ENCODE assay signal across 24 cellular contexts in genomic region chr10:133446979-133447378, GRCh38. TPM values are rescaled to one million over a fixed set of nuclear protein-coding genes. Genes with fewer than 3 reads are reported as not detected.
"Had no signal": no experiment of that assay in that cellular context is flagged by ENCODE, and none has a peak within 500 bp of the region (broad histone marks: within the 10 kb centered on the region; RNA-seq: fewer than 3 reads in every experiment).

No MANE protein-coding gene starts in this region.

- H3K4me3 Mint-ChIP-seq: naive thymus-derived CD4-positive, alpha-beta T cell; natural killer cell; nephron; neural progenitor cell; stimulated activated memory B cell treated with anti-CD40 and anti-IgM and Interleukin-4, amounts not matched to agents 10 μg/mL and 1 μg/mL and 100 μg/mL, for 72 hours; stimulated activated naive CD8-positive, alpha-beta T cell treated with anti-CD3 and anti-CD28 coated beads, Interleukin-15, amount 100 ng/mL, for 72 hours had no signal

- H3K27ac Mint-ChIP-seq: naive thymus-derived CD4-positive, alpha-beta T cell; natural killer cell; nephron; neural progenitor cell; stimulated activated memory B cell treated with anti-CD40 and anti-IgM and Interleukin-4, amounts not matched to agents 10 μg/mL and 1 μg/mL and 100 μg/mL, for 72 hours; stimulated activated naive CD8-positive, alpha-beta T cell treated with anti-CD3 and anti-CD28 coated beads, Interleukin-15, amount 100 ng/mL, for 72 hours had no signal

- ATAC-seq: naive thymus-derived CD4-positive, alpha-beta T cell; natural killer cell; sciatic nerve; stimulated activated naive CD8-positive, alpha-beta T cell treated with anti-CD3 and anti-CD28 coated beads, Interleukin-15, Interleukin-2, amounts not matched to agents 100 U/mL and 50 U/mL, for 24 hours had no signal

- DNase-seq: naive thymus-derived CD4-positive, alpha-beta T cell; occipital lobe; retina; spleen; stimulated activated CD4-positive, alpha-beta T cell treated with anti-CD3 and anti-CD28 coated beads, Interleukin-12 subunit alpha, Interleukin-12 subunit beta, amount 100 ng/mL, for 4 hours; stimulated activated CD4-positive, alpha-beta T cell treated with anti-CD3 and anti-CD28 coated beads, Interleukin-1b, Interleukin-23, amount 100 ng/mL, for 48 hours; stimulated activated CD4-positive, alpha-beta T cell treated with anti-CD3 and anti-CD28 coated beads, Interleukin-4, amount 100 ng/mL, for 1 hour; stimulated activated CD4-positive, alpha-beta T cell treated with anti-CD3 and anti-CD28 coated beads, Interleukin-4, amount 100 ng/mL, for 4 hours; stimulated activated CD8-positive, alpha-beta memory T cell treated with anti-CD3 and anti-CD28 coated beads, Interleukin-4, amount 100 ng/mL, for 48 hours; stimulated activated naive CD4-positive, alpha-beta T cell; stimulated activated naive CD8-positive, alpha-beta T cell treated with anti-CD3 and anti-CD28 coated beads, Interleukin-15, amount 100 ng/mL, for 72 hours; stimulated activated naive CD8-positive, alpha-beta T cell treated with anti-CD3 and anti-CD28 coated beads, Interleukin-15, Interleukin-2, amounts not matched to agents 100 U/mL and 50 U/mL, for 24 hours; substantia nigra; testis; transverse colon had no signal

- H3K4me1 Mint-ChIP-seq: nephron, neural progenitor cell had no signal

RNA-seq across cellular contexts. Expression of gene SPRN, which starts 22.6 kb away (rescaled TPM):
- total RNA-seq: naive thymus-derived CD4-positive, alpha-beta T cell; natural killer cell; pulmonary artery endothelial cell; right cardiac atrium; transverse colon; ureter; vagina had no signal
